Comparison of ENCODE assay signal across 1 cellular context in genomic region chr3:155622647-155623046, GRCh38.
TF ChIP-seq lines count a peak whose summit lies in the region.
"Not testable (repeated sequence)": the region's sequence is repeated elsewhere in the genome, so short reads cannot be mapped to it uniquely, and the experiment has no call there.

No MANE protein-coding gene starts in this region.

TF ChIP-seq in HepG2, 621 proteins besides CTCF, POLR2A, EP300 and RAD21:
- TF ChIP-seq PAXIP1 (CRISPR knock-in tag; conservative IDR thresholded peaks at IDR 0.05) (peak; percentile 53), FOXA3 (CRISPR knock-in tag; IDR thresholded peaks at IDR 0.05) (peak; percentile 56; the same call in 1 of the 2 replicates), SOX13 (CRISPR knock-in tag; conservative IDR thresholded peaks at IDR 0.05 in 1 of 2, IDR thresholded peaks at IDR 0.05 in 1 of 2) (peak in 1 of 2 experiments; percentile 33; a peak in 1 of 4 replicates), GFI1 (CRISPR knock-in tag; IDR thresholded peaks at IDR 0.05; ENCODE audit: borderline replicate concordance) (peak; percentile 24; the same call in 1 of the 2 replicates), GATAD2A (CRISPR knock-in tag; IDR thresholded peaks at IDR 0.05) (peak; percentile 51; the same call in 1 of the 2 replicates), HDAC1 (CRISPR knock-in tag; IDR thresholded peaks at IDR 0.05) (peak; percentile 42; the same call in 1 of the 2 replicates), ARID3A (IDR thresholded peaks at IDR 0.05; ENCODE audit: low read depth, low read length) (0 out of 2 replicates have a peak, but pooled peaks have one; percentile 12), CREM (IDR thresholded peaks at IDR 0.05) (peak; percentile 43; the same call in 1 of the 2 replicates), TBX3 (IDR thresholded peaks at IDR 0.05; ENCODE audit: borderline replicate concordance) (peak; percentile 84; the same call in 1 of the 2 replicates), HHEX (CRISPR knock-in tag; IDR thresholded peaks at IDR 0.05) (0 out of 2 replicates have a peak, but pooled peaks have one; percentile 32), HMG20A (CRISPR knock-in tag; IDR thresholded peaks at IDR 0.05; ENCODE audit: borderline replicate concordance) (0 out of 2 replicates have a peak, but pooled peaks have one; percentile 31), TCF7 (IDR thresholded peaks at IDR 0.05; ENCODE audit: low read depth) (peak; percentile 73; the same call in 1 of the 2 replicates), ONECUT2 (CRISPR knock-in tag; IDR thresholded peaks at IDR 0.05) (peak; percentile 57; the same call in 1 of the 2 replicates), RXRB (CRISPR knock-in tag; IDR thresholded peaks at IDR 0.05; ENCODE audit: borderline replicate concordance) (0 out of 2 replicates have a peak, but pooled peaks have one; percentile 28), ZNF609 (CRISPR knock-in tag; IDR thresholded peaks at IDR 0.05; ENCODE audit: borderline replicate concordance) (peak; percentile 66; the same call in 1 of the 2 replicates), ISL2 (CRISPR knock-in tag; IDR thresholded peaks at IDR 0.05) (peak; percentile 35; the same call in 1 of the 2 replicates), FOXP1 (CRISPR knock-in tag; IDR thresholded peaks at IDR 0.05) (peak; percentile 75; the same call in 1 of the 2 replicates), BCL6 (CRISPR knock-in tag; IDR thresholded peaks at IDR 0.05) (peak; percentile 55; the same call in 1 of the 2 replicates), TBX2 (CRISPR knock-in tag; IDR thresholded peaks at IDR 0.05; ENCODE audit: borderline replicate concordance) (peak; percentile 64; the same call in 1 of the 2 replicates), SAP130 (CRISPR knock-in tag; IDR thresholded peaks at IDR 0.05; ENCODE audit: low read depth) (0 out of 2 replicates have a peak, but pooled peaks have one; percentile 20), RARA (CRISPR knock-in tag; IDR thresholded peaks at IDR 0.05) (peak; percentile 77), AHDC1 (CRISPR knock-in tag; IDR thresholded peaks at IDR 0.05; ENCODE audit: borderline replicate concordance) (0 out of 2 replicates have a peak, but pooled peaks have one; percentile 28), FOXP4 (CRISPR knock-in tag; IDR thresholded peaks at IDR 0.05) (peak; percentile 74), FOXJ3 (CRISPR knock-in tag; IDR thresholded peaks at IDR 0.05; ENCODE audit: borderline replicate concordance) (peak; percentile 36; the same call in 1 of the 2 replicates), SOX6 (CRISPR knock-in tag; IDR thresholded peaks at IDR 0.05) (peak; percentile 78)
- not testable (repeated sequence) for TF ChIP-seq SOX13 (IDR thresholded peaks at IDR 0.05); CREM (CRISPR knock-in tag; IDR thresholded peaks at IDR 0.05); FOXP1 (IDR thresholded peaks at IDR 0.05); SOX6 (IDR thresholded peaks at IDR 0.05)
